In the genomic region with DNA sequence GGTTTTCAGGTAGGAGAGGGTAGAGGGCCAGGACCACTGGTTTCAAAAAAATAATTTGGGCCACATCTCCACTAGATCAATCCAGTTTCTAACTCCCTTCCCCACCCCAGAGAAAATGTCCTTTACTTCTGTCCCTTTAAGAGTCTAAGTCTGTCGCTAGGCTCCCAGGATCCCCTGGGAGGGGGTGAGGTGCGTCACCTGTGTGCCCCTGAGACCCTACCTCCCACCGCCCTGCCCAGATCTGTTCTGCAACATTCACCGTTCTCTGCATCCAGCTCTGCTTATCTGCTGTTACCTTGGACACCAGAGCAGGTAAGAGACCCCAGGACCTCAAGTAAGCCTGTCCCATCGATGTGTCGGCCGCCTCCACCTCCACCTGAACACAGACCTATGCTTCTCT, we compare ENCODE assay signal across 26 cellular contexts. TPM values are rescaled to one million over a fixed set of nuclear protein-coding genes. Genes with fewer than 3 reads are reported as not detected.
DNase-seq lines count a peak whose midpoint lies in the region; ATAC-seq and TF ChIP-seq lines count a peak whose summit lies in the region.
"Had no signal": no experiment of that assay in that cellular context is flagged by ENCODE, and none has a peak within 500 bp of the region (broad histone marks: within the 10 kb centered on the region; RNA-seq: fewer than 3 reads in every experiment).

A gene with protein sequence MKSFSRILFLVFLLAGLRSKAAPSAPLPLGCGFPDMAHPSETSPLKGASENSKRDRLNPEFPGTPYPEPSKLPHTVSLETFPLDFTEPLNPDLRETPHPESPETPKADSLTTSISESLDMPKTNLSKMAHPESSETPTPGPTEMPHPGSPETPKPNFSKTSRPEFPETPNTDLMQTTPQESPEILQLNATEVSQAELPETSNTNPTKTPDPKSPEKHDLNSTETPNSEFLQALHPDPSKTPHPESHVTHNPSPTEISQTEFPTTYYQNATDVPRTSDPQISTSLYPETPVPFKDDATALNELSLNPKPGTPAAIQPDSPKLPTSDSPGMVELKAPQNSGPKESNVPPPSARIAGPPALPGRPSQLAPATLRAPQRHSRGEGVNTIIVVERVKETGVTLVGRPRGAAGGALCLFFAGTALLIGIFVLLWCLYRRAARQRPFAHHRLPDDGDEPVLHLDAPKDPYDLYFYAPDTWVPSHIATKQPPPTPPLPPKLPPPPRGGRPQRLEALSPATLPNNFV (plus strand): TSS at position 211 of the 400 bp plus-strand sequence. CDS start 1,043 bp downstream, outside the sequence.

- peak within 1 kb of the TSS; percentile 4; the same call in 1 of the 2 replicates for H3K4me3 ChIP-seq in H7 (ENCODE audit: insufficient read depth, low read depth, low read length)
- H3K4me3 ChIP-seq: skin epidermis had no signal

- no peaks in the 10 kb centered on the region for H3K9me3 ChIP-seq in CD4-positive, alpha-beta T cell (ENCODE audit: control insufficient read depth, low read length)

- peaks cover 95% of the 10 kb centered on the region for H3K27me3 Mint-ChIP-seq in CD4-positive, alpha-beta T cell
- H3K27me3 Mint-ChIP-seq in WTC11 (ENCODE audit: low read depth): peaks cover 98% of the 10 kb centered on the region
- peaks cover 48 to 69% (median 55%) of the 10 kb centered on the region in 3 donors for H3K27me3 Mint-ChIP-seq in immature natural killer cell (ENCODE audit: low read depth in 3 of 3)
- H3K27me3 Mint-ChIP-seq in T-cell: peaks cover 80 to 89% of the 10 kb centered on the region in 2 donors

- H3K9me3 Mint-ChIP-seq in CD4-positive, alpha-beta T cell: no peaks in the 10 kb centered on the region
- H3K9me3 Mint-ChIP-seq in WTC11: no peaks in the 10 kb centered on the region
- peaks cover 0 to 2% (median 0%) of the 10 kb centered on the region in 6 donors for H3K9me3 Mint-ChIP-seq in immature natural killer cell
- no peaks in the 10 kb centered on the region for H3K9me3 Mint-ChIP-seq in T-cell
- H3K9me3 Mint-ChIP-seq: activated B cell treated with CpG ODN at 0.5 μM for 24 hours; activated naive CD8-positive, alpha-beta T cell treated with anti-CD3 and anti-CD28 coated beads for 36 hours; HFFc6; mesothelial cell of epicardium; neural crest cell; type B pancreatic cell had no signal

- CTCF ChIA-PET in CD4-positive, alpha-beta T cell (lab: Charles Lee): interaction anchor here (0.7 to 1.3 kb wide), 2 partner anchors 33 to 45 kb away, joined by 3 read pairs; no protein-coding TSS in a partner anchor
- CTCF ChIA-PET in WTC11 (lab: Charles Lee) (interaction anchor here (0.5 to 4.5 kb wide), 14 partner anchors 11 to 1001 kb away, joined by 3 to 34 read pairs (median 4); partner anchors contain the start of genes ALDH16A1 and SLC17A7), T-cell (lab: Charles Lee) (no interaction called here)

- no peak for ATAC-seq in CD4-positive, alpha-beta T cell (ENCODE audit: poor library complexity)
- no peak for ATAC-seq in WTC11
- no peak for ATAC-seq in activated CD4-positive, CD25-positive, alpha-beta regulatory T cell treated with anti-CD3 and anti-CD28 coated beads, Interleukin-2, amount 50 U/mL, for 24 hours
- no peak for ATAC-seq in T-cell (replicated peaks in 1 of 4)
- ATAC-seq: left cardiac atrium had no signal

- H3K4me1 Mint-ChIP-seq in CD4-positive, alpha-beta T cell (ENCODE audit: low read depth): peaks cover 78% of the 10 kb centered on the region
- H3K4me1 Mint-ChIP-seq in WTC11 (peaks cover 74% of the 10 kb centered on the region), immature natural killer cell (peaks cover 37 to 54% of the 10 kb centered on the region in 2 donors), T-cell (peaks cover 62 to 80% (median 77%) of the 10 kb centered on the region in 3 donors)

- H3K36me3 ChIP-seq in H7 (replicated peaks; ENCODE audit: control insufficient read depth, insufficient read depth, low read length): no peaks in the 10 kb centered on the region
- H3K36me3 ChIP-seq: brain microvascular endothelial cell had no signal

- POLR2A ChIA-PET in CD4-positive, alpha-beta T cell (lab: Charles Lee): interaction anchor here (0.9 to 1.7 kb wide), 3 partner anchors 11 to 33 kb away, joined by 3 to 6 read pairs (median 4); no protein-coding TSS in a partner anchor
- POLR2A ChIA-PET in WTC11 (lab: Charles Lee) (interaction anchor here (0.7 to 1.1 kb wide), 2 partner anchors 11 to 63 kb away, joined by 3 to 4 read pairs; partner anchors contain the start of gene TEAD2), T-cell (lab: Charles Lee) (interaction anchor here in 1 of 2 donors (0.5 kb wide), 1 partner anchor 31 kb away, joined by 3 read pairs; no protein-coding TSS in a partner anchor)

- intact Hi-C loops in CD4-positive, alpha-beta T cell (cut with DNase I, micrococcal nuclease): no loop called here

- TF ChIP-seq CTCF in CD4-positive, alpha-beta T cell (IDR thresholded peaks at IDR 0.05): no peak
- TF ChIP-seq CTCF in WTC11 (IDR thresholded peaks at IDR 0.05): no peak

- no peak for DNase-seq in CD4-positive, alpha-beta T cell
- DNase-seq in H7 (no peak), WTC11 (ENCODE audit: low spot score) (no peak), immature natural killer cell (no peak), NCI-H345 (lab: John Stamatoyannopoulos, UW) (no peak), SHP77 (lab: John Stamatoyannopoulos, UW) (no peak), T-cell (no peak)
- DNase-seq: activated B cell treated with CpG ODN at 0.5 μM for 24 hours; activated naive CD8-positive, alpha-beta T cell treated with anti-CD3 and anti-CD28 coated beads for 36 hours; AML-193; brain microvascular endothelial cell; cortex of kidney; HFFc6; left cardiac atrium; NCI-H2081; NCI-H510A treated with DMSO at 0.1 percent for 48 hours; SIG-M5 had no signal

- H3K27me3 ChIP-seq in CD4-positive, alpha-beta T cell (ENCODE audit: control insufficient read depth, insufficient read depth, low read length): peaks cover 98% of the 10 kb centered on the region
- H3K27me3 ChIP-seq in H7 (ENCODE audit: control insufficient read depth, insufficient read depth, low read length): peaks cover 89% of the 10 kb centered on the region

- no peak within 1 kb of the TSS for H3K27ac ChIP-seq in CD4-positive, alpha-beta T cell (ENCODE audit: low read depth, low read length)
- H3K27ac ChIP-seq: brain microvascular endothelial cell, KMS-11, skin epidermis had no signal

- peak within 1 kb of the TSS; percentile 0 for H3K4me3 Mint-ChIP-seq in CD4-positive, alpha-beta T cell
- H3K4me3 Mint-ChIP-seq in WTC11 (peak within 1 kb of the TSS; percentile 68), immature natural killer cell (peak within 1 kb of the TSS in 3 of 5 donors; percentile 12 to 74 (median 66)), T-cell (peak within 1 kb of the TSS in 1 of 3 donors; percentile 82)
- H3K4me3 Mint-ChIP-seq: HFFc6, neural crest cell had no signal

- H3K27ac Mint-ChIP-seq in CD4-positive, alpha-beta T cell: no peak within 1 kb of the TSS
- no peak within 1 kb of the TSS for H3K27ac Mint-ChIP-seq in WTC11
- H3K27ac Mint-ChIP-seq in immature natural killer cell: peak within 1 kb of the TSS in 1 of 6 donors; percentile 30
- H3K27ac Mint-ChIP-seq in T-cell: no peak within 1 kb of the TSS
- H3K27ac Mint-ChIP-seq: activated naive CD8-positive, alpha-beta T cell treated with anti-CD3 and anti-CD28 coated beads for 36 hours; HFFc6; mesothelial cell of epicardium; type B pancreatic cell had no signal

- H3K36me3 Mint-ChIP-seq in CD4-positive, alpha-beta T cell (ENCODE audit: low read depth): no peaks in the 10 kb centered on the region
- H3K36me3 Mint-ChIP-seq in WTC11 (no peaks in the 10 kb centered on the region), immature natural killer cell (peaks cover 0 to 4% (median 3%) of the 10 kb centered on the region in 3 donors), T-cell (peaks cover 6% of the 10 kb centered on the region)
- H3K36me3 Mint-ChIP-seq: activated naive CD8-positive, alpha-beta T cell treated with anti-CD3 and anti-CD28 coated beads for 36 hours; type B pancreatic cell had no signal

TF ChIP-seq in WTC11, 78 proteins besides CTCF, POLR2A, EP300 and RAD21:
- TF ChIP-seq E2F5 (CRISPR knock-in tag; IDR thresholded peaks at IDR 0.05): no peak

RNA-seq across cellular contexts. Expression of the gene that starts here (rescaled TPM):
- total RNA-seq in CD4-positive, alpha-beta T cell: not detected
- not detected in 2 replicates for total RNA-seq in H7 (2014; rRNA removed; shearing (Covaris generic))
- 0.85 to 1.4 TPM (median 0.87 TPM) in 3 replicates for total RNA-seq in WTC11 (2021)
- polyA plus RNA-seq in immature natural killer cell: not detected
- under 1 TPM in 1 of 5 donors, not detected in 4; 0.16 TPM for total RNA-seq in T-cell
- total RNA-seq: activated B cell treated with CpG ODN at 0.5 μM for 24 hours; activated CD8-positive, alpha-beta memory T cell treated with anti-CD3 and anti-CD28 coated beads for 36 hours; activated naive CD8-positive, alpha-beta T cell treated with anti-CD3 and anti-CD28 coated beads for 36 hours; HFFc6; left cardiac atrium; mesothelial cell of epicardium; neural crest cell; pulmonary artery endothelial cell; T-helper 2 cell treated with Interferon-gamma antibody and Interleukin-4, amounts not matched to agents 100 ng/mL and 5 ng/mL, for 36 hours had no signal

Comparison
In these comparisons a context has a peak if more than half of its experiments do, and no peak if none do; other contexts are left out.
1. CTCF ChIA-PET loops: an anchor here in CD4-positive, alpha-beta T cell (0.7 to 1.3 kb wide) and WTC11 (0.5 to 4.5 kb wide); none called in T-cell.